Comparison of ENCODE assay signal across 17 cellular contexts in the genomic region with DNA sequence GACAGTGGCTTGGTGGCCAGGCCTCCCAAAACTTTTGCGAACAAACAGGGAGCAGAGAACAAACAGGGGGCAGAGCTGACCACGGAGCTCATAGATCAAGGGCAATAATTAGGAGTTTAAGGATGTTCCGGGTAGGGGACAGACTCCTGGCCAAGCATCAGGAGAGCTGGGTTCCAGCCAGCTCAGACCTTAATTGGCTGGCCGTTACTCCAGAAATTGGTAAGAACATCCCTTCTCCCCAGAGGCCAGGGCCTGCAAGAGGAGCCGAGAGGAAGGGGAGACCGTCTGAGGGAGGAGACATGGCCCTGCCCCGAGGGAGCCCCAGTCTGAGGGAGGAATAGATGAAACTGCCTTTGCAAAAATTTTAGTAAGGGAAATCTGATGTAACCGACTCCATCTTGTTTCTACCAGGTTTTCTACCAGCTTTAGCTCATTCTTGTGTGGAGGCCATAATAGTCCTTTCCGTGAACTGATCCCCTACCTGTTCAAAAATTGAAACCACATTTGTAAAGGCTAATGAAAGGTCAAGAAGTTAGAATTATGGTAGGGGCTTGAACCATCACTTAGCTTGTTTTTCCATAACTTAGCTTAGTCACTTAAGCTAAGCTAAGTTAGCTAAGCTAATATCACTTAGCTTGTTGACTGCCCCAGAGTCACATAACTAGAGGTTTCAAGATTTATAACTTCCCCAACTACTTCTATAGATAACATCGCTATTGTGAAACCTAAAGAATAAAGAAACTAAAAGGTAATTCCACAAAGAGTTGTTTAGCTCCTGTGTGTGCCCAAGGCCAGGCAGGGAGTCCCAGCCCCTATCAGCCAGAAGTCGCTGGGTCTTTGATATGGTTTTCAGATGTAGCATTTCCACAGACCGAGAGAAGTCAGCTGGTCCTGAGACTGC.
DNase-seq lines count a peak whose midpoint lies in the region; ATAC-seq and TF ChIP-seq lines count a peak whose summit lies in the region.
"Had no signal": no experiment of that assay in that cellular context is flagged by ENCODE, and none has a peak within 500 bp of the region (broad histone marks: within the 10 kb centered on the region; RNA-seq: fewer than 3 reads in every experiment).

No MANE protein-coding gene starts in this region.

- no peaks in the 10 kb centered on the region for H3K27me3 ChIP-seq in left lung
- H3K27me3 ChIP-seq: breast epithelium, testis had no signal

- no peak for TF ChIP-seq CTCF in mesothelial cell of epicardium (IDR thresholded peaks at IDR 0.05; ENCODE audit: unreplicated experiment)
- no peak for TF ChIP-seq CTCF in left lung (IDR thresholded peaks at IDR 0.05)

- H3K4me3 ChIP-seq in urinary bladder (ENCODE audit: low read depth, low read length): no peak overlapping the region
- no peak overlapping the region for H3K4me3 ChIP-seq in left lung
- H3K4me3 ChIP-seq: breast epithelium, testis had no signal

- intact Hi-C loops in left lung (cut with DNase I): no loop called here

- DNase-seq in SIG-M5 treated with dmso at 0.1 percent for 504 hours (lab: John Stamatoyannopoulos, UW; ENCODE audit: unreplicated experiment): peak; percentile 4
- no peak for DNase-seq in SIG-M5 (lab: John Stamatoyannopoulos, UW)
- DNase-seq in amniotic epithelial cell (ENCODE audit: low read depth): peak; percentile 28
- DNase-seq in mesothelial cell of epicardium (ENCODE audit: low spot score in 2 of 2, unreplicated experiment in 2 of 2): no peak
- no peak for DNase-seq in left lung
- DNase-seq: 8988T; activated CD4-positive, alpha-beta T cell treated with anti-CD3 and anti-CD28 coated beads for 48 hours; activated T-cell treated with anti-CD3 and anti-CD28 coated beads, Interleukin-2, amount 50 U/mL, for 4 hours; naive thymus-derived CD8-positive, alpha-beta T cell; NCI-H2107; testis had no signal

- H3K27ac ChIP-seq in urinary bladder (ENCODE audit: low read depth) (peak overlapping the region; percentile 25), left lung (no peak overlapping the region)
- H3K27ac ChIP-seq: breast epithelium, testis had no signal

- H3K27me3 Mint-ChIP-seq in mesothelial cell of epicardium (ENCODE audit: low read depth): no peaks in the 10 kb centered on the region
- H3K27me3 Mint-ChIP-seq: activated naive CD8-positive, alpha-beta T cell had no signal

- H3K36me3 ChIP-seq in urinary bladder (ENCODE audit: insufficient read depth) (no peaks in the 10 kb centered on the region), left lung (no peaks in the 10 kb centered on the region)
- H3K36me3 ChIP-seq: breast epithelium had no signal

- peak overlapping the region; percentile 70 for H3K27ac Mint-ChIP-seq in mesothelial cell of epicardium
- H3K27ac Mint-ChIP-seq: activated naive CD8-positive, alpha-beta T cell had no signal

- ATAC-seq in GM18505 (IDR thresholded peaks at IDR 0.05; ENCODE audit: unreplicated experiment) (no peak), left lung (no peak), HG03571 (IDR thresholded peaks at IDR 0.05; ENCODE audit: unreplicated experiment) (no peak)
- ATAC-seq: activated T-cell treated with anti-CD3 and anti-CD28 coated beads, Interleukin-2, amount 50 U/mL, for 4 hours; naive thymus-derived CD8-positive, alpha-beta T cell had no signal

- no peak overlapping the region for H3K4me3 Mint-ChIP-seq in mesothelial cell of epicardium
- H3K4me3 Mint-ChIP-seq: activated naive CD8-positive, alpha-beta T cell; activated T-cell treated with anti-CD3 and anti-CD28 coated beads, Interleukin-2, amount 50 U/mL, for 4 hours; CD14-positive monocyte; naive thymus-derived CD8-positive, alpha-beta T cell had no signal

- TF ChIP-seq POLR2A in GM18505 (IDR thresholded peaks at IDR 0.05; ENCODE audit: borderline replicate concordance, extremely low read depth, insufficient read depth, insufficient read length): no peak

- peaks cover 11% of the 10 kb centered on the region for H3K4me1 Mint-ChIP-seq in mesothelial cell of epicardium
- H3K4me1 Mint-ChIP-seq: naive thymus-derived CD8-positive, alpha-beta T cell had no signal

- WGBS in urinary bladder: 56% methylated on average over 12 of the region's 12 CpGs

- no peaks in the 10 kb centered on the region for H3K9me3 ChIP-seq in left lung
- H3K9me3 ChIP-seq: breast epithelium, testis had no signal

- H3K9me3 Mint-ChIP-seq in mesothelial cell of epicardium: no peaks in the 10 kb centered on the region

- no peaks in the 10 kb centered on the region for H3K4me1 ChIP-seq in urinary bladder (ENCODE audit: insufficient read depth)
- no peaks in the 10 kb centered on the region for H3K4me1 ChIP-seq in left lung
- H3K4me1 ChIP-seq: breast epithelium, testis had no signal

- H3K36me3 Mint-ChIP-seq in mesothelial cell of epicardium: no peaks in the 10 kb centered on the region
- H3K36me3 Mint-ChIP-seq: activated naive CD8-positive, alpha-beta T cell; CD14-positive monocyte had no signal

Comparison
In these comparisons a context has a peak if more than half of its experiments do, and no peak if none do; other contexts are left out.
1. DNase-seq: peak in SIG-M5 treated with dmso at 0.1 percent for 504 hours (single experiment) and amniotic epithelial cell (single experiment); none in SIG-M5 (single experiment), mesothelial cell of epicardium (0 of 2) and left lung (0 of 2).